Comparison of ENCODE assay signal across 8 cellular contexts in genomic region chr15:30992073-30992363, GRCh38. TPM values are rescaled to one million over a fixed set of nuclear protein-coding genes. Genes with fewer than 3 reads are reported as not detected.
DNase-seq lines count a peak whose midpoint lies in the region; ATAC-seq and TF ChIP-seq lines count a peak whose summit lies in the region.

No MANE protein-coding gene starts in this region.

- intact Hi-C loops in dorsolateral prefrontal cortex (cut with DNase I): loop anchor here (5.0 to 10.0 kb wide), 3 partner anchors 90 to 493 kb away; partner anchors contain the start of gene FAN1 (in 2 of the 2)

- ATAC-seq in GM18520 (IDR thresholded peaks at IDR 0.05; ENCODE audit: unreplicated experiment) (peak; percentile 4), esophagus mucosa (no peak), HG02870 (IDR thresholded peaks at IDR 0.05; ENCODE audit: unreplicated experiment) (no peak)
- no peak for ATAC-seq in natural killer cell treated with Interleukin-12 subunit alpha and Interleukin-12 subunit beta and Interleukin-15 and Interleukin-18, amount 100 ng/mL, for 72 hours

- DNase-seq in LNCaP clone FGC (ENCODE audit: low read depth) (no peak), dorsolateral prefrontal cortex (no peak), SK-N-DZ (ENCODE audit: low spot score) (no peak), NCI-H526 treated with DMSO at 0.1 percent for 48 hours (lab: John Stamatoyannopoulos, UW) (no peak)
- no peak for DNase-seq in natural killer cell treated with Interleukin-12 subunit alpha and Interleukin-12 subunit beta and Interleukin-15 and Interleukin-18, amount 100 ng/mL, for 72 hours (ENCODE audit: low spot score)

- peak overlapping the region; percentile 77 to 99 (median 95) for H3K27ac ChIP-seq in dorsolateral prefrontal cortex

- no peaks in the 10 kb centered on the region for H3K36me3 Mint-ChIP-seq in natural killer cell treated with Interleukin-12 subunit alpha and Interleukin-12 subunit beta and Interleukin-15 and Interleukin-18, amount 100 ng/mL, for 72 hours

- H3K4me1 Mint-ChIP-seq in natural killer cell treated with Interleukin-12 subunit alpha and Interleukin-12 subunit beta and Interleukin-15 and Interleukin-18, amount 100 ng/mL, for 72 hours (ENCODE audit: low read depth in 2 of 2): peaks cover 18 to 22% of the 10 kb centered on the region in 2 donors

- H3K4me3 ChIP-seq in LNCaP clone FGC (ENCODE audit: low read depth, low read length) (peak overlapping the region; percentile 94), dorsolateral prefrontal cortex (peak overlapping the region; percentile 67 to 100 (median 94))

- H3K27me3 ChIP-seq in dorsolateral prefrontal cortex: no peaks in the 10 kb centered on the region

- no peak for TF ChIP-seq CTCF in LNCaP clone FGC (IDR thresholded peaks at IDR 0.05; ENCODE audit: control insufficient read depth, extremely low read depth, insufficient read depth)
- TF ChIP-seq CTCF in dorsolateral prefrontal cortex (IDR thresholded peaks at IDR 0.05 in 54 of 56, conservative IDR thresholded peaks at IDR 0.05 in 2 of 56; ENCODE audit: low read depth in 1 of 56, partially characterized antibody in 56 of 56): peak in 3 of 56 donors; percentile 3 to 7 (median 3)

- peak overlapping the region; percentile 85 for H3K4me3 Mint-ChIP-seq in natural killer cell treated with Interleukin-12 subunit alpha and Interleukin-12 subunit beta and Interleukin-15 and Interleukin-18, amount 100 ng/mL, for 72 hours

- H3K27me3 Mint-ChIP-seq in natural killer cell treated with Interleukin-12 subunit alpha and Interleukin-12 subunit beta and Interleukin-15 and Interleukin-18, amount 100 ng/mL, for 72 hours: no peaks in the 10 kb centered on the region

- H3K27ac Mint-ChIP-seq in natural killer cell treated with Interleukin-12 subunit alpha and Interleukin-12 subunit beta and Interleukin-15 and Interleukin-18, amount 100 ng/mL, for 72 hours: peak overlapping the region; percentile 59 to 81

- H3K9me3 Mint-ChIP-seq in natural killer cell treated with Interleukin-12 subunit alpha and Interleukin-12 subunit beta and Interleukin-15 and Interleukin-18, amount 100 ng/mL, for 72 hours: no peaks in the 10 kb centered on the region

RNA-seq across cellular contexts. Expression of gene MTMR10, which starts 0.6 kb away (rescaled TPM):
- 100 to 1,000 TPM in 13 of 120 experiments, 10 to 100 TPM in 107; 33.2 to 154 (median 67.8) TPM for total RNA-seq in dorsolateral prefrontal cortex
- 10 to 100 TPM; 19.1 to 21.5 TPM for total RNA-seq in natural killer cell treated with Interleukin-12 subunit alpha and Interleukin-12 subunit beta and Interleukin-15 and Interleukin-18, amount 100 ng/mL, for 72 hours
- 5.1 and 8.9 TPM in 2 replicates for polyA plus RNA-seq in SK-N-DZ (2014; cell fraction: cytosol; rRNA removed)
- 5.8 and 7.4 TPM in 2 replicates for polyA plus RNA-seq in SK-N-DZ (2014; cell fraction: nucleus; rRNA removed)
- total RNA-seq in esophagus mucosa: 19.1 TPM
